Comparison of ENCODE assay signal across 20 cellular contexts in the genomic region with DNA sequence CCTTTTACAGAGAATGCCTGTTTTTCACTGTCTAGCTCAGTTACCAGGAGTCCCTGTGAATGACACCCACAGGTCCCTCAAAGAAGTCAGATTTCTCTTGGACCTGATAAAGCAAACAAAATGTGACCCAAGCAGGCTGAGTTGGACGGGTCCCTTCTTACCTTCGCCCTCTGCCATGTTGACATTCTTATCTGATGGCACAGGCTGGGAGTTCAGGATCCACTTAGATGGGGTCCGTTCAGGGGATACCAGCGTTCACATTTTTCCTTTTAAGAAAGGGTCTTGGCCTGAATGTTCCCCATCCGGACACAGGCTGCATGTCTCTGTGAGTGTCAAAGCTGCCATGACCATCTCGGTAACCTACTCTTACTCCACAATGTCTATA.
DNase-seq lines count a peak whose midpoint lies in the region; ATAC-seq and TF ChIP-seq lines count a peak whose summit lies in the region.
"Had no signal": no experiment of that assay in that cellular context is flagged by ENCODE, and none has a peak within 500 bp of the region (broad histone marks: within the 10 kb centered on the region; RNA-seq: fewer than 3 reads in every experiment).

No MANE protein-coding gene starts in this region.

- H2AK9ac ChIP-seq in IMR-90 (replicated peaks; ENCODE audit: low read depth, low read length, poor library complexity), result peak overlapping the region; percentile 94

- H2AFZ ChIP-seq in IMR-90 (replicated peaks; ENCODE audit: low read length, poor library complexity) (peak overlapping the region; percentile 58), mammary epithelial cell (ENCODE audit: low read depth, low read length) (no peak overlapping the region)

- peaks cover 32% of the 10 kb centered on the region for H3K4me1 Mint-ChIP-seq in type B pancreatic cell (ENCODE audit: unreplicated experiment)

- H3K9ac ChIP-seq in IMR-90 (ENCODE audit: low read depth, low read length) (peak overlapping the region; percentile 60), mammary epithelial cell (ENCODE audit: insufficient read depth, low read length) (peak overlapping the region; percentile 68)
- H3K9ac ChIP-seq: BLaER1 had no signal

- H3K27ac ChIP-seq in IMR-90 (ENCODE audit: insufficient read depth, low read length) (peak overlapping the region; percentile 85), mammary epithelial cell (ENCODE audit: insufficient read depth, low read depth, low read length) (peak overlapping the region; percentile 99), lower lobe of right lung (peak overlapping the region; percentile 43)
- H3K27ac ChIP-seq: BLaER1, ovary, VCaP had no signal

- no TSS peak for BruUV-seq in IMR-90 (replicated peaks; lab: Mats Ljungman, UMichigan)
- TSS peak; percentile 60 for BruUV-seq in mammary epithelial cell (replicated peaks; lab: Mats Ljungman, UMichigan)

- POLR2A ChIA-PET in IMR-90 (lab: Charles Lee; ENCODE audit: unreplicated experiment), result interaction anchor here (0.6 to 0.8 kb wide), 3 partner anchors 14 to 213 kb away, joined by 3 read pairs; no protein-coding TSS in a partner anchor

- H3K79me1 ChIP-seq in IMR-90 (ENCODE audit: low read depth in 1 of 2, low read length in 2 of 2), result peaks cover 22 to 56% of the 10 kb centered on the region in 2 experiments

- no peaks in the 10 kb centered on the region for H3K27me3 Mint-ChIP-seq in type B pancreatic cell

- H2BK20ac ChIP-seq in IMR-90 (ENCODE audit: low read depth, low read length), result peak overlapping the region; percentile 95

- peak overlapping the region; percentile 95 for H3K14ac ChIP-seq in IMR-90 (replicated peaks; ENCODE audit: low read depth, low read length)

- intact Hi-C loops in IMR-90 (cut with micrococcal nuclease), result loop anchor here (2.0 kb wide), 1 partner anchor 29 kb away; no protein-coding TSS in a partner anchor
- intact Hi-C loops in mammary epithelial cell (cut with micrococcal nuclease), result loop anchor here (2.0 kb wide), 2 partner anchors 35 to 43 kb away; no protein-coding TSS in a partner anchor
- intact Hi-C loops in lower lobe of right lung (cut with DNase I), result no loop called here

- peak overlapping the region; percentile 79 to 97 for H4K8ac ChIP-seq in IMR-90 (ENCODE audit: low read depth in 2 of 2, low read length in 2 of 2)

- H2BK5ac ChIP-seq in IMR-90 (ENCODE audit: low read depth, low read length, poor library complexity, severe bottlenecking), result peak overlapping the region; percentile 100

- TF ChIP-seq CTCF in IMR-90 (conservative IDR thresholded peaks at IDR 0.05; ENCODE audit: low read depth, low read length), result no peak
- no peak for TF ChIP-seq CTCF in mammary epithelial cell (conservative IDR thresholded peaks at IDR 0.05 in 1 of 2, IDR thresholded peaks at IDR 0.05 in 1 of 2; ENCODE audit: extremely low read depth in 1 of 2, insufficient read depth in 1 of 2, low read depth in 1 of 2, low read length in 2 of 2)
- no peak for TF ChIP-seq CTCF in lower lobe of right lung (IDR thresholded peaks at IDR 0.05)
- no peak for TF ChIP-seq CTCF in type B pancreatic cell (conservative IDR thresholded peaks at IDR 0.05)
- no peak for TF ChIP-seq CTCF in foreskin fibroblast (IDR thresholded peaks at IDR 0.05; ENCODE audit: low read depth, low read length)

- H2BK15ac ChIP-seq in IMR-90 (ENCODE audit: low read depth, low read length), result peak overlapping the region; percentile 99

- peak overlapping the region; percentile 99 for H2BK120ac ChIP-seq in IMR-90 (ENCODE audit: low read depth, low read length)

- peaks cover 9% of the 10 kb centered on the region for H3K36me3 Mint-ChIP-seq in type B pancreatic cell

- dilution Hi-C loops in IMR-90 (cut with HindIII; ENCODE audit: low sequenced_read_pairs, unreplicated experiment) (no loop called here), mammary epithelial cell (cut with HindIII; ENCODE audit: low sequenced_read_pairs) (no loop called here)

- peak overlapping the region; percentile 98 for H4K5ac ChIP-seq in IMR-90 (ENCODE audit: low read depth, low read length)

- H3K9me3 ChIP-seq in IMR-90 (ENCODE audit: control insufficient read depth, insufficient read depth, low read length) (peaks cover 2% of the 10 kb centered on the region; the same call in 1 of the 2 replicates), mammary epithelial cell (replicated peaks; ENCODE audit: insufficient read depth, low read length) (no peaks in the 10 kb centered on the region), lower lobe of right lung (no peaks in the 10 kb centered on the region)
- H3K9me3 ChIP-seq: BLaER1, ovary had no signal

- H3K18ac ChIP-seq in IMR-90 (ENCODE audit: low read depth, low read length), result peak overlapping the region; percentile 99

- no peak for TF ChIP-seq POLR2A in IMR-90 (IDR thresholded peaks at IDR 0.05; ENCODE audit: low read depth, low read length)

- peaks cover 32% of the 10 kb centered on the region for H3K4me1 ChIP-seq in IMR-90 (ENCODE audit: control insufficient read depth, insufficient read depth, low read length)
- peaks cover 56% of the 10 kb centered on the region for H3K4me1 ChIP-seq in mammary epithelial cell (ENCODE audit: insufficient read depth, low read length)
- H3K4me1 ChIP-seq in lower lobe of right lung, result peaks cover 14% of the 10 kb centered on the region

- WGBS in IMR-90 (ENCODE audit: extremely low coverage in 2 of 2, insufficient read length in 1 of 2), 2 experiments, result 75% methylated on average over 2 of the region's 6 CpGs; no CpG with 5 or more reads in 1 of the 2 experiments
- 93% methylated on average over 6 of the region's 6 CpGs for WGBS in mammary epithelial cell (ENCODE audit: low coverage, missing lambda C conversion rate)

- no peak overlapping the region for H3K4me3 ChIP-seq in IMR-90 (ENCODE audit: insufficient read depth, low read depth, low read length)
- no peak overlapping the region for H3K4me3 ChIP-seq in mammary epithelial cell (replicated peaks in 1 of 3; ENCODE audit: insufficient read depth in 1 of 3, low read depth in 2 of 3, low read length in 3 of 3)
- H3K4me3 ChIP-seq in lower lobe of right lung, result no peak overlapping the region
- no peak overlapping the region for H3K4me3 ChIP-seq in foreskin fibroblast (ENCODE audit: low read depth in 1 of 2, low read length in 2 of 2)
- H3K4me3 ChIP-seq: BLaER1, ovary had no signal

- DNase-seq in IMR-90, result no peak
- no peak for DNase-seq in mammary epithelial cell
- DNase-seq in lower lobe of right lung, result no peak
- DNase-seq in type B pancreatic cell (ENCODE audit: extremely low spot score, unreplicated experiment), result no peak
- no peak for DNase-seq in NK-92 (lab: John Stamatoyannopoulos, UW; ENCODE audit: unreplicated experiment)
- DNase-seq in superior temporal gyrus (ENCODE audit: extremely low spot score), result no peak
- no peak for DNase-seq in foreskin fibroblast
- DNase-seq: activated CD4-positive, alpha-beta T cell treated with anti-CD3 and anti-CD28 coated beads, Interleukin-2, amount 50 U/mL, for 4 hours; amygdala; cerebellar nuclear complex; endodermal cell; NCI-H1694 treated with DMSO at 0.1 percent for 48 hours; NCI-H2227 treated with DMSO at 0.1 percent for 48 hours; NK-92 treated with Interleukin-12 subunit alpha and Interleukin-12 subunit beta, amount 100 ng/mL, for 24 hours; ovary; stimulated activated CD4-positive, alpha-beta T cell treated with anti-CD3 and anti-CD28 coated beads, Interleukin-4, amount 100 ng/mL, for 4 hours had no signal

- H3K9me3 Mint-ChIP-seq in type B pancreatic cell, result peaks cover 3% of the 10 kb centered on the region
- H3K9me3 Mint-ChIP-seq: endodermal cell; T-helper 1 cell treated with Interleukin-12 subunit alpha and Interleukin-12 subunit beta and Interleukin-4 antibody, amounts not matched to agents 30 μg/mL and 1 μg/mL, for 36 hours had no signal

- peaks cover 23% of the 10 kb centered on the region for H3K9me1 ChIP-seq in IMR-90 (ENCODE audit: insufficient read depth, low read length)

- H3K27me3 ChIP-seq in IMR-90 (ENCODE audit: control insufficient read depth, insufficient read depth, low read length), result no peaks in the 10 kb centered on the region
- H3K27me3 ChIP-seq in mammary epithelial cell (ENCODE audit: insufficient read depth, low read length), result no peaks in the 10 kb centered on the region
- H3K27me3 ChIP-seq in lower lobe of right lung (ENCODE audit: low read depth), result no peaks in the 10 kb centered on the region
- H3K27me3 ChIP-seq: BLaER1, ovary had no signal

- no peak for TF ChIP-seq RAD21 in IMR-90 (IDR thresholded peaks at IDR 0.05; ENCODE audit: low read length)

- peak overlapping the region; percentile 99 for H3K27ac Mint-ChIP-seq in type B pancreatic cell
- H3K27ac Mint-ChIP-seq: endodermal cell; T-helper 1 cell treated with Interleukin-12 subunit alpha and Interleukin-12 subunit beta and Interleukin-4 antibody, amounts not matched to agents 30 μg/mL and 1 μg/mL, for 36 hours had no signal

- H3K23ac ChIP-seq in IMR-90 (ENCODE audit: low read depth, low read length), result peak overlapping the region; percentile 93

- CTCF ChIA-PET in IMR-90 (lab: Yijun Ruan, JAX), result interaction anchor here (0.9 kb wide), 1 partner anchor 185 kb away, joined by 4 read pairs; no protein-coding TSS in a partner anchor
- CTCF ChIA-PET in mammary epithelial cell (lab: Charles Lee; ENCODE audit: low non-redundant PET), result no interaction called here

- H4K20me1 ChIP-seq in IMR-90 (ENCODE audit: insufficient read depth, low read length), result no peaks in the 10 kb centered on the region
- H4K20me1 ChIP-seq in mammary epithelial cell (ENCODE audit: insufficient read depth, low read length), result no peaks in the 10 kb centered on the region
- H4K20me1 ChIP-seq: BLaER1 had no signal

- no peak for ATAC-seq in IMR-90 (ENCODE audit: low read depth)
- no peak for ATAC-seq in lower lobe of right lung
- no peak for ATAC-seq in GM19035 (IDR thresholded peaks at IDR 0.05; ENCODE audit: unreplicated experiment)

- peak overlapping the region; percentile 99 for H3K4ac ChIP-seq in IMR-90 (ENCODE audit: low read depth, low read length)

- H3K79me2 ChIP-seq in mammary epithelial cell (ENCODE audit: insufficient read depth, low read length), result peaks cover 9% of the 10 kb centered on the region

- H2AK5ac ChIP-seq in IMR-90 (ENCODE audit: low read depth, low read length), result peak overlapping the region; percentile 95

- H3K4me3 Mint-ChIP-seq in type B pancreatic cell, result peak overlapping the region; percentile 46
- H3K4me3 Mint-ChIP-seq: endodermal cell; T-helper 1 cell treated with Interleukin-12 subunit alpha and Interleukin-12 subunit beta and Interleukin-4 antibody, amounts not matched to agents 30 μg/mL and 1 μg/mL, for 36 hours had no signal

- H3K4me2 ChIP-seq in IMR-90 (ENCODE audit: low read depth, low read length), result peak overlapping the region; percentile 0; the same call in 1 of the 2 replicates
- H3K4me2 ChIP-seq in mammary epithelial cell (ENCODE audit: insufficient read depth, low read depth, low read length), result peak overlapping the region; percentile 58

- H3K36me3 ChIP-seq in IMR-90 (ENCODE audit: control insufficient read depth, insufficient read depth, low read length) (no peaks in the 10 kb centered on the region; the same call in 1 of the 2 replicates), mammary epithelial cell (ENCODE audit: insufficient read depth, low read length) (no peaks in the 10 kb centered on the region), lower lobe of right lung (no peaks in the 10 kb centered on the region)
- H3K36me3 ChIP-seq: BLaER1, ovary had no signal

- peak overlapping the region; percentile 100 for H4K91ac ChIP-seq in IMR-90 (ENCODE audit: insufficient read depth, low read depth, low read length)

- in situ Hi-C loops in IMR-90 (cut with MboI; ENCODE audit: low sequenced_read_pairs) (no loop called here), mammary epithelial cell (cut with MboI; ENCODE audit: low sequenced_read_pairs in 2 of 2) (loop anchor here in 1 of 2 donors (25.0 kb wide), 1 partner anchor 282 kb away; no protein-coding TSS in a partner anchor)

- peak overlapping the region; percentile 98 for H3K56ac ChIP-seq in IMR-90 (ENCODE audit: extremely low read depth, insufficient read depth, low read length)

Comparison
In these comparisons a context has a peak if more than half of its experiments do, and no peak if none do; other contexts are left out.
1. H3K27ac ChIP-seq: peak in every context shown above with its lines; median percentile 99 in mammary epithelial cell; 85 in IMR-90; 43 in lower lobe of right lung.